Comparison of ENCODE assay signal across 8 cellular contexts in the genomic region with DNA sequence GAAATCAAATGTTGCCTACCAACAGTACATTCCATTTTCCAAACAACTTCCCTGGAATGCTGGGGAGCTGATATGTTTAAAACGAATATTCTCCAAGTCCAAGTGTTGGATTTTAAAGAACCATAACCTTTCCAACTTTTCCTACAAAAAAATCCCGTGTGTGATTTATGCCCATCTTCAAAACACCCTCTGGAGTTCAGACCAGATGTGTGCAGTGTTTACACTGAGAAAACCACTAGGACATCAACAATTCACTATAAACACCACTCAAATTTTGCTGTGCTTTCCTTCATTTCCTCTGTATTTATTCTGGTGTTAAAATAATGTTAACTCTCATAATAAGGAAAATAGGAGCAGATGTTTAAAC. TPM values are rescaled to one million over a fixed set of nuclear protein-coding genes. Genes with fewer than 3 reads are reported as not detected.
DNase-seq lines count a peak whose midpoint lies in the region; ATAC-seq, FAIRE-seq and TF ChIP-seq lines count a peak whose summit lies in the region.

No MANE protein-coding gene starts in this region.

- H3K27me3 Mint-ChIP-seq in endothelial cell (ENCODE audit: unreplicated experiment): peaks cover 17% of the 10 kb centered on the region

- no peak for ATAC-seq in pancreas

- H3K9me2 ChIP-seq in DOHH2 (replicated peaks; ENCODE audit: control insufficient read depth, low read length): no peaks in the 10 kb centered on the region
- no peaks in the 10 kb centered on the region for H3K9me2 ChIP-seq in OCI-LY7 (ENCODE audit: insufficient read depth, low read length)

- CTCF ChIA-PET in OCI-LY7 (lab: Charles Lee; ENCODE audit: unreplicated experiment): interaction anchor here (0.6 kb wide), 1 partner anchor 8 kb away, joined by 3 read pairs; no protein-coding TSS in a partner anchor

- H3K9me3 ChIP-seq in DOHH2 (ENCODE audit: control insufficient read depth, insufficient read depth, low read length) (no peaks in the 10 kb centered on the region), OCI-LY7 (ENCODE audit: low read length) (no peaks in the 10 kb centered on the region), pancreas (no peaks in the 10 kb centered on the region)

- H3F3A ChIP-seq in DOHH2 (ENCODE audit: control insufficient read depth, insufficient read depth): peaks cover 12% of the 10 kb centered on the region

- H3K4me2 ChIP-seq in DOHH2 (ENCODE audit: low read length): peak overlapping the region; percentile 72
- peak overlapping the region; percentile 97 for H3K4me2 ChIP-seq in OCI-LY7 (ENCODE audit: low read length)

- POLR2A ChIA-PET in OCI-LY7 (lab: Charles Lee): interaction anchor here (0.6 to 1.4 kb wide), 8 partner anchors 10 to 65 kb away, joined by 3 to 6 read pairs (median 4); no protein-coding TSS in a partner anchor

- peak overlapping the region; percentile 100 for H3K4me3 Mint-ChIP-seq in endothelial cell (ENCODE audit: unreplicated experiment)

- peak overlapping the region; percentile 87 for H3K27ac ChIP-seq in DOHH2 (ENCODE audit: low read depth, low read length)
- H3K27ac ChIP-seq in OCI-LY7 (ENCODE audit: low read depth, low read length, poor library complexity, severe bottlenecking): peak overlapping the region; percentile 83
- peak overlapping the region in 3 of 4 donors; percentile 86 to 96 (median 92) for H3K27ac ChIP-seq in pancreas

- no peak overlapping the region for H2AFZ ChIP-seq in OCI-LY7 (ENCODE audit: low read length)

- 7 to 8% methylated on average over 2 of the region's 2 CpGs for WGBS in pancreas, 2 donors

- H3K27ac Mint-ChIP-seq in endothelial cell (ENCODE audit: unreplicated experiment): peak overlapping the region; percentile 100

- no peak for TF ChIP-seq CTCF in DOHH2 (IDR thresholded peaks at IDR 0.05; ENCODE audit: low read depth, low read length, poor library complexity, severe bottlenecking)
- TF ChIP-seq CTCF in OCI-LY7 (conservative IDR thresholded peaks at IDR 0.05; ENCODE audit: low read length): no peak
- TF ChIP-seq CTCF in endothelial cell (IDR thresholded peaks at IDR 0.05; ENCODE audit: unreplicated experiment): no peak
- TF ChIP-seq CTCF in pancreas (IDR thresholded peaks at IDR 0.05): no peak

- intact Hi-C loops in OCI-LY7 (cut with micrococcal nuclease; ENCODE audit: unreplicated experiment) (loop anchor here (10.0 kb wide), 1 partner anchor 56 kb away; no protein-coding TSS in a partner anchor), pancreas (cut with DNase I) (no loop called here)

- H3K36me3 ChIP-seq in DOHH2 (ENCODE audit: control insufficient read depth, low read length) (peaks cover 47% of the 10 kb centered on the region), OCI-LY7 (ENCODE audit: insufficient read depth, low read length) (peaks cover 4% of the 10 kb centered on the region; the same call in 1 of the 2 replicates), pancreas (no peaks in the 10 kb centered on the region)

- H3K36me3 Mint-ChIP-seq in endothelial cell (ENCODE audit: low read depth, unreplicated experiment): peaks cover 8% of the 10 kb centered on the region

- H3K4me1 ChIP-seq in DOHH2 (ENCODE audit: control insufficient read depth, low read length) (peaks cover 55% of the 10 kb centered on the region), OCI-LY7 (ENCODE audit: insufficient read depth, low read length, poor library complexity, severe bottlenecking) (peaks cover 29% of the 10 kb centered on the region), pancreas (peaks cover 0 to 32% (median 23%) of the 10 kb centered on the region in 3 donors)

- H3K27me3 ChIP-seq in DOHH2 (ENCODE audit: control insufficient read depth, low read length): no peaks in the 10 kb centered on the region
- no peaks in the 10 kb centered on the region for H3K27me3 ChIP-seq in pancreas

- H3K9me3 Mint-ChIP-seq in endothelial cell (ENCODE audit: unreplicated experiment): no peaks in the 10 kb centered on the region

- FAIRE-seq in pancreas (lab: Jason Lieb, UNC): no peak

- peaks cover 70% of the 10 kb centered on the region for H3K4me1 Mint-ChIP-seq in endothelial cell (ENCODE audit: unreplicated experiment)

- H3K79me2 ChIP-seq in DOHH2 (ENCODE audit: control insufficient read depth, low read length) (peaks cover 77% of the 10 kb centered on the region), OCI-LY7 (ENCODE audit: insufficient read depth, low read depth, low read length) (peaks cover 78% of the 10 kb centered on the region)

- H3K4me3 ChIP-seq in DOHH2 (ENCODE audit: low read length) (peak overlapping the region; percentile 81), OCI-LY7 (ENCODE audit: low read depth, low read length, poor library complexity, severe bottlenecking) (peak overlapping the region; percentile 86), pancreas (peak overlapping the region in 3 of 4 donors; percentile 31 to 72 (median 33))

- BruUV-seq in OCI-LY7 (replicated peaks; lab: Mats Ljungman, UMichigan): no TSS peak

- DNase-seq in OCI-LY7 (ENCODE audit: low spot score): no peak
- DNase-seq in endothelial cell (ENCODE audit: low spot score): no peak
- DNase-seq in pancreas: no peak
- no peak for DNase-seq in RPMI8226
- no peak for DNase-seq in NCI-H526 (lab: John Stamatoyannopoulos, UW)
- DNase-seq in NCI-H2227 treated with DMSO at 0.1 percent for 48 hours (lab: John Stamatoyannopoulos, UW): no peak
- no peak for DNase-seq in NCI-H2107 treated with DMSO at 0.1 percent for 48 hours (lab: John Stamatoyannopoulos, UW; ENCODE audit: unreplicated experiment)

- peaks cover 34% of the 10 kb centered on the region for H4K20me1 ChIP-seq in DOHH2 (ENCODE audit: control insufficient read depth, insufficient read depth, low read depth, low read length)
- H4K20me1 ChIP-seq in OCI-LY7 (ENCODE audit: insufficient read depth, low read length): peaks cover 39% of the 10 kb centered on the region

RNA-seq across cellular contexts. Expression of a gene that starts 2.4 kb away (rescaled TPM):
- 27.9 and 36.1 TPM in 2 replicates for total RNA-seq in OCI-LY7 (2014; rRNA removed; shearing (Covaris generic))
- total RNA-seq in OCI-LY7 (2022): 55.9 and 74.5 TPM in 2 replicates
- total RNA-seq in endothelial cell (ENCODE audit: unreplicated experiment): 120 TPM
- 10 to 100 TPM; 17.3 to 47.8 (median 21.5) TPM for total RNA-seq in pancreas
- 10 to 100 TPM; 20.9 to 31.9 TPM for polyA plus RNA-seq in pancreas

Comparison
In these comparisons a context has a peak if more than half of its experiments do, and no peak if none do; other contexts are left out.
1. H3K4me3 ChIP-seq: peak in every context shown above with its lines; median percentile 86 in OCI-LY7; 81 in DOHH2; 33 in pancreas.